ENCODE assay signal across 1 cellular context in genomic region chr21:42724226-42724920, GRCh38.
A peak's percentile ranks its signal among the peaks of the same experiment; 100 is the strongest.
TF ChIP-seq lines count a peak whose summit lies in the region.

No MANE protein-coding gene starts in this region.

TF ChIP-seq in HepG2, 621 proteins besides CTCF, POLR2A, EP300 and RAD21 (continued from another document and continues in another):
- TF ChIP-seq, protein P1, sequence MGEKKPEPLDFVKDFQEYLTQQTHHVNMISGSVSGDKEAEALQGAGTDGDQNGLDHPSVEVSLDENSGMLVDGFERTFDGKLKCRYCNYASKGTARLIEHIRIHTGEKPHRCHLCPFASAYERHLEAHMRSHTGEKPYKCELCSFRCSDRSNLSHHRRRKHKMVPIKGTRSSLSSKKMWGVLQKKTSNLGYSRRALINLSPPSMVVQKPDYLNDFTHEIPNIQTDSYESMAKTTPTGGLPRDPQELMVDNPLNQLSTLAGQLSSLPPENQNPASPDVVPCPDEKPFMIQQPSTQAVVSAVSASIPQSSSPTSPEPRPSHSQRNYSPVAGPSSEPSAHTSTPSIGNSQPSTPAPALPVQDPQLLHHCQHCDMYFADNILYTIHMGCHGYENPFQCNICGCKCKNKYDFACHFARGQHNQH (CRISPR knock-in tag; IDR thresholded peaks at IDR 0.05) = 0 out of 2 replicates have a peak, but pooled peaks have one; percentile 34
- peak; percentile 57; the same call in 1 of the 2 replicates for TF ChIP-seq PHF21A (CRISPR knock-in tag; IDR thresholded peaks at IDR 0.05)
- TF ChIP-seq ZNF772 (CRISPR knock-in tag; IDR thresholded peaks at IDR 0.05) = 0 out of 2 replicates have a peak, but pooled peaks have one; percentile 19
- TF ChIP-seq, protein P2, sequence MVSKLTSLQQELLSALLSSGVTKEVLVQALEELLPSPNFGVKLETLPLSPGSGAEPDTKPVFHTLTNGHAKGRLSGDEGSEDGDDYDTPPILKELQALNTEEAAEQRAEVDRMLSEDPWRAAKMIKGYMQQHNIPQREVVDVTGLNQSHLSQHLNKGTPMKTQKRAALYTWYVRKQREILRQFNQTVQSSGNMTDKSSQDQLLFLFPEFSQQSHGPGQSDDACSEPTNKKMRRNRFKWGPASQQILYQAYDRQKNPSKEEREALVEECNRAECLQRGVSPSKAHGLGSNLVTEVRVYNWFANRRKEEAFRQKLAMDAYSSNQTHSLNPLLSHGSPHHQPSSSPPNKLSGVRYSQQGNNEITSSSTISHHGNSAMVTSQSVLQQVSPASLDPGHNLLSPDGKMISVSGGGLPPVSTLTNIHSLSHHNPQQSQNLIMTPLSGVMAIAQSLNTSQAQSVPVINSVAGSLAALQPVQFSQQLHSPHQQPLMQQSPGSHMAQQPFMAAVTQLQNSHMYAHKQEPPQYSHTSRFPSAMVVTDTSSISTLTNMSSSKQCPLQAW (CRISPR knock-in tag; IDR thresholded peaks at IDR 0.05) = peak; percentile 77
- 0 out of 4 replicates have a peak, but pooled peaks of 1 of the 2 experiments have one; percentile 27 for TF ChIP-seq NR2F1 (CRISPR knock-in tag; IDR thresholded peaks at IDR 0.05)
- TF ChIP-seq ZEB1 (IDR thresholded peaks at IDR 0.05; ENCODE audit: insufficient replicate concordance, low read depth) = no peak
- TF ChIP-seq ATF2 (CRISPR knock-in tag; IDR thresholded peaks at IDR 0.05) = no peak
- no peak for TF ChIP-seq FOSL1 (CRISPR knock-in tag; IDR thresholded peaks at IDR 0.05; ENCODE audit: borderline replicate concordance)
- TF ChIP-seq ZNF503 (CRISPR knock-in tag; IDR thresholded peaks at IDR 0.05) = no peak
- TF ChIP-seq NFYB (CRISPR knock-in tag; IDR thresholded peaks at IDR 0.05) = no peak
- TF ChIP-seq ZNF10 (CRISPR knock-in tag; IDR thresholded peaks at IDR 0.05; ENCODE audit: borderline replicate concordance, low read depth) = no peak
- no peak for TF ChIP-seq ZKSCAN8 (CRISPR knock-in tag; IDR thresholded peaks at IDR 0.05; ENCODE audit: borderline replicate concordance)
- TF ChIP-seq ELF1 (CRISPR knock-in tag; IDR thresholded peaks at IDR 0.05) = peak; percentile 74
- no peak for TF ChIP-seq SOX6 (IDR thresholded peaks at IDR 0.05)
- TF ChIP-seq SOX6 (CRISPR knock-in tag; IDR thresholded peaks at IDR 0.05) = peak; percentile 77
- peak; percentile 68; the same call in 1 of the 2 replicates for TF ChIP-seq HMG20B (CRISPR knock-in tag; conservative IDR thresholded peaks at IDR 0.05)
- TF ChIP-seq HNRNPL (IDR thresholded peaks at IDR 0.05; ENCODE audit: low read depth, low read length) = peak; percentile 84
- no peak for TF ChIP-seq CBX2 (IDR thresholded peaks at IDR 0.05; ENCODE audit: low read depth, low read length)
- no peak for TF ChIP-seq CBX2 (CRISPR knock-in tag; IDR thresholded peaks at IDR 0.05; ENCODE audit: low read depth)
- TF ChIP-seq NRL (CRISPR knock-in tag; IDR thresholded peaks at IDR 0.05; ENCODE audit: borderline replicate concordance) = no peak
- TF ChIP-seq SMARCE1 (IDR thresholded peaks at IDR 0.05; ENCODE audit: borderline replicate concordance) = no peak
- TF ChIP-seq, protein P3, sequence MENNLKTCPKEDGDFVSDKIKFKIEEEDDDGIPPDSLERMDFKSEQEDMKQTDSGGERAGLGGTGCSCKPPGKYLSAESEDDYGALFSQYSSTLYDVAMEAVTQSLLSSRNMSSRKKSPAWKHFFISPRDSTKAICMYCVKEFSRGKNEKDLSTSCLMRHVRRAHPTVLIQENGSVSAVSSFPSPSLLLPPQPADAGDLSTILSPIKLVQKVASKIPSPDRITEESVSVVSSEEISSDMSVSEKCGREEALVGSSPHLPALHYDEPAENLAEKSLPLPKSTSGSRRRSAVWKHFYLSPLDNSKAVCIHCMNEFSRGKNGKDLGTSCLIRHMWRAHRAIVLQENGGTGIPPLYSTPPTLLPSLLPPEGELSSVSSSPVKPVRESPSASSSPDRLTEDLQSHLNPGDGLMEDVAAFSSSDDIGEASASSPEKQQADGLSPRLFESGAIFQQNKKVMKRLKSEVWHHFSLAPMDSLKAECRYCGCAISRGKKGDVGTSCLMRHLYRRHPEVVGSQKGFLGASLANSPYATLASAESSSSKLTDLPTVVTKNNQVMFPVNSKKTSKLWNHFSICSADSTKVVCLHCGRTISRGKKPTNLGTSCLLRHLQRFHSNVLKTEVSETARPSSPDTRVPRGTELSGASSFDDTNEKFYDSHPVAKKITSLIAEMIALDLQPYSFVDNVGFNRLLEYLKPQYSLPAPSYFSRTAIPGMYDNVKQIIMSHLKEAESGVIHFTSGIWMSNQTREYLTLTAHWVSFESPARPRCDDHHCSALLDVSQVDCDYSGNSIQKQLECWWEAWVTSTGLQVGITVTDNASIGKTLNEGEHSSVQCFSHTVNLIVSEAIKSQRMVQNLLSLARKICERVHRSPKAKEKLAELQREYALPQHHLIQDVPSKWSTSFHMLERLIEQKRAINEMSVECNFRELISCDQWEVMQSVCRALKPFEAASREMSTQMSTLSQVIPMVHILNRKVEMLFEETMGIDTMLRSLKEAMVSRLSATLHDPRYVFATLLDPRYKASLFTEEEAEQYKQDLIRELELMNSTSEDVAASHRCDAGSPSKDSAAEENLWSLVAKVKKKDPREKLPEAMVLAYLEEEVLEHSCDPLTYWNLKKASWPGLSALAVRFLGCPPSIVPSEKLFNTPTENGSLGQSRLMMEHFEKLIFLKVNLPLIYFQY (CRISPR knock-in tag; IDR thresholded peaks at IDR 0.05; ENCODE audit: borderline replicate concordance) = no peak
- TF ChIP-seq POGK (CRISPR knock-in tag; conservative IDR thresholded peaks at IDR 0.05) = 0 out of 2 replicates have a peak, but pooled peaks have one; percentile 23
- TF ChIP-seq CEBPB (IDR thresholded peaks at IDR 0.05; ENCODE audit: borderline replicate concordance, low read depth, low read length) = no peak
- no peak for TF ChIP-seq ZMYM2 (CRISPR knock-in tag; IDR thresholded peaks at IDR 0.05)
- TF ChIP-seq, protein P4, sequence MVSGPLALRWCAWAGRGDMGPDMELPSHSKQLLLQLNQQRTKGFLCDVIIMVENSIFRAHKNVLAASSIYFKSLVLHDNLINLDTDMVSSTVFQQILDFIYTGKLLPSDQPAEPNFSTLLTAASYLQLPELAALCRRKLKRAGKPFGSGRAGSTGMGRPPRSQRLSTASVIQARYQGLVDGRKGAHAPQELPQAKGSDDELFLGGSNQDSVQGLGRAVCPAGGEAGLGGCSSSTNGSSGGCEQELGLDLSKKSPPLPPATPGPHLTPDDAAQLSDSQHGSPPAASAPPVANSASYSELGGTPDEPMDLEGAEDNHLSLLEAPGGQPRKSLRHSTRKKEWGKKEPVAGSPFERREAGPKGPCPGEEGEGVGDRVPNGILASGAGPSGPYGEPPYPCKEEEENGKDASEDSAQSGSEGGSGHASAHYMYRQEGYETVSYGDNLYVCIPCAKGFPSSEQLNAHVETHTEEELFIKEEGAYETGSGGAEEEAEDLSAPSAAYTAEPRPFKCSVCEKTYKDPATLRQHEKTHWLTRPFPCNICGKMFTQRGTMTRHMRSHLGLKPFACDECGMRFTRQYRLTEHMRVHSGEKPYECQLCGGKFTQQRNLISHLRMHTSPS (CRISPR knock-in tag; IDR thresholded peaks at IDR 0.05; ENCODE audit: low read depth) = 0 out of 2 replicates have a peak, but pooled peaks have one; percentile 39
- TF ChIP-seq GZF1 (CRISPR knock-in tag; IDR thresholded peaks at IDR 0.05) = no peak
- TF ChIP-seq, protein P5, sequence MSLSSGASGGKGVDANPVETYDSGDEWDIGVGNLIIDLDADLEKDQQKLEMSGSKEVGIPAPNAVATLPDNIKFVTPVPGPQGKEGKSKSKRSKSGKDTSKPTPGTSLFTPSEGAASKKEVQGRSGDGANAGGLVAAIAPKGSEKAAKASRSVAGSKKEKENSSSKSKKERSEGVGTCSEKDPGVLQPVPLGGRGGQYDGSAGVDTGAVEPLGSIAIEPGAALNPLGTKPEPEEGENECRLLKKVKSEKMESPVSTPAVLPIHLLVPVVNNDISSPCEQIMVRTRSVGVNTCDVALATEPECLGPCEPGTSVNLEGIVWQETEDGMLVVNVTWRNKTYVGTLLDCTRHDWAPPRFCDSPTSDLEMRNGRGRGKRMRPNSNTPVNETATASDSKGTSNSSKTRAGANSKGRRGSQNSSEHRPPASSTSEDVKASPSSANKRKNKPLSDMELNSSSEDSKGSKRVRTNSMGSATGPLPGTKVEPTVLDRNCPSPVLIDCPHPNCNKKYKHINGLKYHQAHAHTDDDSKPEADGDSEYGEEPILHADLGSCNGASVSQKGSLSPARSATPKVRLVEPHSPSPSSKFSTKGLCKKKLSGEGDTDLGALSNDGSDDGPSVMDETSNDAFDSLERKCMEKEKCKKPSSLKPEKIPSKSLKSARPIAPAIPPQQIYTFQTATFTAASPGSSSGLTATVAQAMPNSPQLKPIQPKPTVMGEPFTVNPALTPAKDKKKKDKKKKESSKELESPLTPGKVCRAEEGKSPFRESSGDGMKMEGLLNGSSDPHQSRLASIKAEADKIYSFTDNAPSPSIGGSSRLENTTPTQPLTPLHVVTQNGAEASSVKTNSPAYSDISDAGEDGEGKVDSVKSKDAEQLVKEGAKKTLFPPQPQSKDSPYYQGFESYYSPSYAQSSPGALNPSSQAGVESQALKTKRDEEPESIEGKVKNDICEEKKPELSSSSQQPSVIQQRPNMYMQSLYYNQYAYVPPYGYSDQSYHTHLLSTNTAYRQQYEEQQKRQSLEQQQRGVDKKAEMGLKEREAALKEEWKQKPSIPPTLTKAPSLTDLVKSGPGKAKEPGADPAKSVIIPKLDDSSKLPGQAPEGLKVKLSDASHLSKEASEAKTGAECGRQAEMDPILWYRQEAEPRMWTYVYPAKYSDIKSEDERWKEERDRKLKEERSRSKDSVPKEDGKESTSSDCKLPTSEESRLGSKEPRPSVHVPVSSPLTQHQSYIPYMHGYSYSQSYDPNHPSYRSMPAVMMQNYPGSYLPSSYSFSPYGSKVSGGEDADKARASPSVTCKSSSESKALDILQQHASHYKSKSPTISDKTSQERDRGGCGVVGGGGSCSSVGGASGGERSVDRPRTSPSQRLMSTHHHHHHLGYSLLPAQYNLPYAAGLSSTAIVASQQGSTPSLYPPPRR (CRISPR knock-in tag; IDR thresholded peaks at IDR 0.05; ENCODE audit: borderline replicate concordance) = peak; percentile 62; the same call in 1 of the 2 replicates
- TF ChIP-seq, protein P6, sequence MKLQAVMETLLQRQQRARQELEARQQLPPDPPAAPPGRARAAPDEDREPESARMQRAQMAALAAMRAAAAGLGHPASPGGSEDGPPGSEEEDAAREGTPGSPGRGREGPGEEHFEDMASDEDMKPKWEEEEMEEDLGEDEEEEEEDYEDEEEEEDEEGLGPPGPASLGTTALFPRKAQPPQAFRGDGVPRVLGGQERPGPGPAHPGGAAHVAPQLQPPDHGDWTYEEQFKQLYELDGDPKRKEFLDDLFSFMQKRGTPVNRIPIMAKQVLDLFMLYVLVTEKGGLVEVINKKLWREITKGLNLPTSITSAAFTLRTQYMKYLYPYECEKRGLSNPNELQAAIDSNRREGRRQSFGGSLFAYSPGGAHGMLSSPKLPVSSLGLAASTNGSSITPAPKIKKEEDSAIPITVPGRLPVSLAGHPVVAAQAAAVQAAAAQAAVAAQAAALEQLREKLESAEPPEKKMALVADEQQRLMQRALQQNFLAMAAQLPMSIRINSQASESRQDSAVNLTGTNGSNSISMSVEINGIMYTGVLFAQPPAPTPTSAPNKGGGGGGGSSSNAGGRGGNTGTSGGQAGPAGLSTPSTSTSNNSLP (IDR thresholded peaks at IDR 0.05; ENCODE audit: low read depth, low read length) = 0 out of 2 replicates have a peak, but pooled peaks have one; percentile 29
- TF ChIP-seq RXRA (CRISPR knock-in tag; IDR thresholded peaks at IDR 0.05) = peak; percentile 83
- TF ChIP-seq SP5 (CRISPR knock-in tag; IDR thresholded peaks at IDR 0.05; ENCODE audit: borderline replicate concordance, low read depth) = peak; percentile 64; the same call in 1 of the 2 replicates
